10 cellular contexts compared by ENCODE assay signal in genomic region chr9:33677506-33677809, GRCh38.
DNase-seq lines count a peak whose midpoint lies in the region; ATAC-seq and TF ChIP-seq lines count a peak whose summit lies in the region.
"Had no signal": no experiment of that assay in that cellular context is flagged by ENCODE, and none has a peak within 500 bp of the region (broad histone marks: within the 10 kb centered on the region; RNA-seq: fewer than 3 reads in every experiment).

No MANE protein-coding gene starts in this region.

- intact Hi-C loops in lower lobe of right lung (cut with DNase I) = no loop called here
- intact Hi-C loops in testis (cut with DNase I; ENCODE audit: low total_unique reads) = no loop called here
- intact Hi-C loops in aorta (cut with DNase I) = no loop called here

- H3K4me1 Mint-ChIP-seq in activated T-cell treated with anti-CD3 and anti-CD28 coated beads, Interleukin-2, amount 50 U/mL, for 24 hours (ENCODE audit: low read depth) = peaks cover 11% of the 10 kb centered on the region

- no peaks in the 10 kb centered on the region for H3K9me3 Mint-ChIP-seq in activated T-cell treated with anti-CD3 and anti-CD28 coated beads, Interleukin-2, amount 50 U/mL, for 24 hours

- 24 to 36% methylated on average over 3 of the region's 3 CpGs for WGBS in testis, 2 donors
- 66 to 76% methylated on average over 3 of the region's 3 CpGs for WGBS in aorta, 2 donors

- ATAC-seq in lower lobe of right lung (no peak), aorta (ENCODE audit: low FRiP score) (no peak)

- TF ChIP-seq CTCF in lower lobe of right lung (IDR thresholded peaks at IDR 0.05) (no peak), testis (IDR thresholded peaks at IDR 0.05) (no peak)

- H3K4me1 ChIP-seq in lower lobe of right lung (peaks cover 4% of the 10 kb centered on the region), testis (no peaks in the 10 kb centered on the region), aorta (ENCODE audit: control insufficient read depth in 1 of 2, insufficient read depth in 2 of 2, low read length in 2 of 2) (no peaks in the 10 kb centered on the region)

- no peaks in the 10 kb centered on the region for H3K36me3 ChIP-seq in lower lobe of right lung
- no peaks in the 10 kb centered on the region for H3K36me3 ChIP-seq in testis (ENCODE audit: low read depth, missing control alignments)
- H3K36me3 ChIP-seq in aorta (ENCODE audit: control insufficient read depth in 1 of 2, insufficient read depth in 2 of 2, low read length in 1 of 2) = no peaks in the 10 kb centered on the region

- peaks cover 78% of the 10 kb centered on the region for H3K27me3 Mint-ChIP-seq in activated T-cell treated with anti-CD3 and anti-CD28 coated beads, Interleukin-2, amount 50 U/mL, for 24 hours

- peak overlapping the region; percentile 79 for H3K4me3 Mint-ChIP-seq in activated T-cell treated with anti-CD3 and anti-CD28 coated beads, Interleukin-2, amount 50 U/mL, for 24 hours

- H3K9me3 ChIP-seq in lower lobe of right lung = no peaks in the 10 kb centered on the region
- no peaks in the 10 kb centered on the region for H3K9me3 ChIP-seq in testis
- peaks cover 2% of the 10 kb centered on the region for H3K9me3 ChIP-seq in aorta (ENCODE audit: control insufficient read depth, low read length)

- H3K4me3 ChIP-seq in lower lobe of right lung (peak overlapping the region; percentile 56), testis (peak overlapping the region; percentile 55 to 76), aorta (ENCODE audit: low read length in 2 of 2) (peak overlapping the region in 1 of 2 donors; percentile 74)

- H3K27ac ChIP-seq in angular gyrus (ENCODE audit: low read depth, low read length) = peak overlapping the region; percentile 76
- no peak overlapping the region for H3K27ac ChIP-seq in lower lobe of right lung
- peak overlapping the region; percentile 78 to 86 for H3K27ac ChIP-seq in testis
- no peak overlapping the region for H3K27ac ChIP-seq in aorta (ENCODE audit: low read depth in 1 of 2, low read length in 2 of 2)
- H3K27ac ChIP-seq: C4-2B had no signal

- no peak for TF ChIP-seq POLR2A in testis (IDR thresholded peaks at IDR 0.05)

- H3K27me3 ChIP-seq in lower lobe of right lung (ENCODE audit: low read depth) = peaks cover 26% of the 10 kb centered on the region
- no peaks in the 10 kb centered on the region for H3K27me3 ChIP-seq in testis
- no peaks in the 10 kb centered on the region for H3K27me3 ChIP-seq in aorta (ENCODE audit: control insufficient read depth in 1 of 2, insufficient read depth in 2 of 2, low read length in 1 of 2)

- no peaks in the 10 kb centered on the region for H3K36me3 Mint-ChIP-seq in activated T-cell treated with anti-CD3 and anti-CD28 coated beads, Interleukin-2, amount 50 U/mL, for 24 hours (ENCODE audit: low read depth)

- no peak for DNase-seq in activated T-cell treated with anti-CD3 and anti-CD28 coated beads, Interleukin-2, amount 50 U/mL, for 24 hours
- DNase-seq in activated T-cell treated with anti-CD3 and anti-CD28 coated beads, Interleukin-2, amount 50 U/mL, for 48 hours = no peak
- DNase-seq in lower lobe of right lung = no peak
- no peak for DNase-seq in testis
- no peak for DNase-seq in HUDEP-2 (lab: John Stamatoyannopoulos, UW; ENCODE audit: unreplicated experiment in 76 of 76)
- no peak for DNase-seq in aorta
- DNase-seq in NCI-H2029 (lab: John Stamatoyannopoulos, UW) = no peak
- DNase-seq: Karpas-422 had no signal

- H3K27ac Mint-ChIP-seq in activated T-cell treated with anti-CD3 and anti-CD28 coated beads, Interleukin-2, amount 50 U/mL, for 24 hours = peak overlapping the region; percentile 63

Comparison
In these comparisons a context has a peak if more than half of its experiments do, and no peak if none do; other contexts are left out.
1. H3K27ac ChIP-seq: peak in angular gyrus (single experiment) and testis (2 of 2); none in lower lobe of right lung (single experiment) and aorta (0 of 2).